25 cellular contexts compared by ENCODE assay signal in the genomic region with DNA sequence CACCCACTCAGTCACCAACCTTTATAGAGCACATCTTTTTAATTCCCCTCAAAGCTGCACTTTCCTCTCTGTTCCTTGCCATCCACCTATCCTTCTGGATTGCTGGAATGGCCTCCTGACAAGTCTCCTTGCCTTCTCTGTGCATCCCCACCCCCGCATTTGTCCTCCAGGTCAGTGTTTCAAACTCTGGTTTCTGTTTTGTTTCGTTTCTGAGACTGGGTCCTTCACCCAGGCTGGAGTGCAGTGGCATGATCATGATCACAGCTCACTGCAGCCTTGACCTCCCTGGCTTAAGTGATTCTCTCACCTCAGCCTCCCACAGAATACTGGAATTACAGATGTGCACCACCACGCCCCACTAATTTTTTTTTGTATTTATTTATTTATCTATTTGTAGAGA.
DNase-seq lines count a peak whose midpoint lies in the region; ATAC-seq and FAIRE-seq lines count a peak whose summit lies in the region.
"Had no signal": no experiment of that assay in that cellular context is flagged by ENCODE, and none has a peak within 500 bp of the region (broad histone marks: within the 10 kb centered on the region; RNA-seq: fewer than 3 reads in every experiment).

No MANE protein-coding gene starts in this region.

- FAIRE-seq in small intestine (lab: Jason Lieb, UNC), result no peak
- FAIRE-seq: G401.6, urothelium cell line had no signal

- H3K36me3 ChIP-seq in small intestine (ENCODE audit: control insufficient read depth in 2 of 2, insufficient read depth in 2 of 2, low read length in 2 of 2), result no peaks in the 10 kb centered on the region
- H3K36me3 ChIP-seq: lower lobe of right lung, prostate gland, WERI-Rb-1 had no signal

- peak overlapping the region in 1 of 2 donors; percentile 19 for H3K4me3 ChIP-seq in small intestine (ENCODE audit: low read depth in 1 of 2, low read length in 2 of 2)
- H3K4me3 ChIP-seq: lower lobe of right lung, mucosa of descending colon, prostate gland had no signal

- H3K27me3 ChIP-seq in small intestine (ENCODE audit: control insufficient read depth in 2 of 2, insufficient read depth in 2 of 2, low read length in 2 of 2), result no peaks in the 10 kb centered on the region

- DNase-seq in RPMI7951 (ENCODE audit: low read depth), result peak; percentile 10
- DNase-seq in small intestine, result peak; percentile 52
- no peak for DNase-seq in SK-N-DZ (ENCODE audit: low spot score)
- DNase-seq in C1 segment of cervical spinal cord (lab: John Stamatoyannopoulos, UW), result no peak
- DNase-seq: activated CD4-positive, alpha-beta T cell treated with anti-CD3 and anti-CD28 coated beads, Interleukin-2, amount 10 ng/mL, durations not matched to agents 7 days and 5 days; CD4-positive, alpha-beta T cell; DMS 273 treated with DMSO at 0.1 percent for 48 hours; effector CD4-positive, alpha-beta T cell; erythroblast; foreskin fibroblast; HCEC 1CT; lower lobe of right lung; mucosa of descending colon; NCI-H1417 treated with DMSO at 0.1 percent for 48 hours; NCI-H2171; NCI-H524 treated with DMSO at 0.1 percent for 48 hours; WERI-Rb-1 had no signal

- peak; percentile 67 for ATAC-seq in GM18873 (IDR thresholded peaks at IDR 0.05; ENCODE audit: low FRiP score, unreplicated experiment)
- ATAC-seq in HG02885 (IDR thresholded peaks at IDR 0.05; ENCODE audit: poor library complexity, unreplicated experiment), result peak; percentile 68
- ATAC-seq in GM18519 (IDR thresholded peaks at IDR 0.05; ENCODE audit: low FRiP score, unreplicated experiment), result no peak
- ATAC-seq: activated naive CD4-positive, alpha-beta T cell treated with anti-CD3 and anti-CD28 coated beads, Interleukin-2, amount 50 U/mL, for 72 hours; activated T-helper 17 cell treated with anti-CD3 and anti-CD28 coated beads, Interleukin-2, amount 50 U/mL, for 72 hours; lower lobe of right lung; mucosa of descending colon had no signal

- 29 to 60% (median 38%) methylated on average over 3 of the region's 3 CpGs for WGBS in small intestine, 3 donors

- no peak overlapping the region for H3K27ac ChIP-seq in small intestine (ENCODE audit: low read depth in 1 of 2, low read length in 1 of 2)
- H3K27ac ChIP-seq: lower lobe of right lung, prostate gland, WERI-Rb-1 had no signal

- H3K9me3 ChIP-seq in small intestine (ENCODE audit: control insufficient read depth, low read depth), result no peaks in the 10 kb centered on the region
- H3K9me3 ChIP-seq: lower lobe of right lung, mucosa of descending colon, prostate gland had no signal

- no peaks in the 10 kb centered on the region for H3K4me1 ChIP-seq in small intestine (ENCODE audit: control insufficient read depth in 2 of 2, insufficient read depth in 1 of 2, low read depth in 1 of 2, low read length in 1 of 2)
- H3K4me1 ChIP-seq: lower lobe of right lung, prostate gland had no signal

Comparison
In these comparisons a context has a peak if more than half of its experiments do, and no peak if none do; other contexts are left out.
1. DNase-seq: peak in RPMI7951 (single experiment) and small intestine (single experiment); none in SK-N-DZ (single experiment) and C1 segment of cervical spinal cord (0 of 14).